Comparison of ENCODE assay signal across 1 cellular context in genomic region chr14:60164717-60165546, GRCh38.
A peak's percentile ranks its signal among the peaks of the same experiment; 100 is the strongest.
TF ChIP-seq lines count a peak whose summit lies in the region.

A gene with protein sequence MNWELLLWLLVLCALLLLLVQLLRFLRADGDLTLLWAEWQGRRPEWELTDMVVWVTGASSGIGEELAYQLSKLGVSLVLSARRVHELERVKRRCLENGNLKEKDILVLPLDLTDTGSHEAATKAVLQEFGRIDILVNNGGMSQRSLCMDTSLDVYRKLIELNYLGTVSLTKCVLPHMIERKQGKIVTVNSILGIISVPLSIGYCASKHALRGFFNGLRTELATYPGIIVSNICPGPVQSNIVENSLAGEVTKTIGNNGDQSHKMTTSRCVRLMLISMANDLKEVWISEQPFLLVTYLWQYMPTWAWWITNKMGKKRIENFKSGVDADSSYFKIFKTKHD (minus strand): TSS chr14:60165398. CDS start chr14:60165309, 89 bp downstream.

TF ChIP-seq in K562, 482 proteins besides CTCF, POLR2A, EP300 and RAD21 (continued from another document):
- TF ChIP-seq ARID4B (CRISPR knock-in tag; IDR thresholded peaks at IDR 0.05) (peak; percentile 58; the same call in 1 of the 2 replicates), SREBF1 (IDR thresholded peaks at IDR 0.05; ENCODE audit: borderline replicate concordance, low read depth, low read length) (no peak), CTBP1 (IDR thresholded peaks at IDR 0.05; ENCODE audit: borderline replicate concordance) (peak; percentile 75), CBX5 (IDR thresholded peaks at IDR 0.05; ENCODE audit: borderline replicate concordance, low read depth) (no peak), TAF1 (IDR thresholded peaks at IDR 0.05; ENCODE audit: control insufficient read depth, extremely low read depth, insufficient read depth, low read length, severe bottlenecking) (peak; percentile 42), ZBTB9 (CRISPR knock-in tag; IDR thresholded peaks at IDR 0.05) (no peak), PYGO2 (tag; IDR thresholded peaks at IDR 0.05) (no peak), HDAC1 (IDR thresholded peaks at IDR 0.05) (peak in 1 of 2 experiments; percentile 47; a peak in 1 of 4 replicates), CC2D1A (IDR thresholded peaks at IDR 0.05) (no peak), CEBPB (tag; IDR thresholded peaks at IDR 0.05) (0 out of 2 replicates have a peak, but pooled peaks have one; percentile 26), ZNF699 (CRISPR knock-in tag; IDR thresholded peaks at IDR 0.05; ENCODE audit: insufficient replicate concordance) (no peak), RB1 (IDR thresholded peaks at IDR 0.05; ENCODE audit: low read depth) (peak; percentile 55; the same call in 1 of the 2 replicates), TBP (optimal IDR thresholded peaks at IDR 0.05; ENCODE audit: low read depth, low read length) (peak; percentile 51), JUN (IDR thresholded peaks at IDR 0.05; ENCODE audit: borderline replicate concordance, low read depth, low read length) (no peak), JUN (CRISPR knock-in tag; IDR thresholded peaks at IDR 0.05; ENCODE audit: borderline replicate concordance) (peak; percentile 71; the same call in 1 of the 2 replicates), ZNF57 (CRISPR knock-in tag; IDR thresholded peaks at IDR 0.05) (no peak), CHCHD3 (CRISPR knock-in tag; IDR thresholded peaks at IDR 0.05) (no peak), SUPT5H (IDR thresholded peaks at IDR 0.05) (peak; percentile 58; the same call in 1 of the 2 replicates), HMGN3 (IDR thresholded peaks at IDR 0.05; ENCODE audit: borderline replicate concordance, extremely low read depth, insufficient read length, low read depth, low read length) (peak; percentile 52), HMG20A (CRISPR knock-in tag; conservative IDR thresholded peaks at IDR 0.05) (no peak), ZNF224 (CRISPR knock-in tag; IDR thresholded peaks at IDR 0.05) (no peak), NR2C1 (IDR thresholded peaks at IDR 0.05) (no peak), NR2C1 (tag; IDR thresholded peaks at IDR 0.05) (no peak), FOS (IDR thresholded peaks at IDR 0.05; ENCODE audit: extremely low read depth, insufficient read length) (no peak), ZNF184 (CRISPR knock-in tag; IDR thresholded peaks at IDR 0.05) (no peak), ETV6 (IDR thresholded peaks at IDR 0.05; ENCODE audit: borderline replicate concordance in 1 of 2, low read depth in 2 of 2, low read length in 1 of 2) (no peak), ETV6 (CRISPR knock-in tag; IDR thresholded peaks at IDR 0.05; ENCODE audit: borderline replicate concordance) (no peak), RBM14 (IDR thresholded peaks at IDR 0.05; ENCODE audit: borderline replicate concordance, insufficient read depth, low read depth, low read length) (no peak), ESRRA (IDR thresholded peaks at IDR 0.05; ENCODE audit: borderline replicate concordance, low read depth) (peak; percentile 19; the same call in 1 of the 2 replicates), STAT5A (IDR thresholded peaks at IDR 0.05; ENCODE audit: borderline replicate concordance, low read length) (no peak), SRSF1 (IDR thresholded peaks at IDR 0.05; ENCODE audit: low read depth, low read length) (no peak), ATF4 (CRISPR knock-in tag; IDR thresholded peaks at IDR 0.05) (no peak), ZNF76 (CRISPR knock-in tag; IDR thresholded peaks at IDR 0.05; ENCODE audit: borderline replicate concordance) (no peak), ZNF518B (CRISPR knock-in tag; IDR thresholded peaks at IDR 0.05) (no peak), TFAP4 (CRISPR knock-in tag; IDR thresholded peaks at IDR 0.05; ENCODE audit: borderline replicate concordance) (peak; percentile 59; the same call in 1 of the 2 replicates), THRAP3 (IDR thresholded peaks at IDR 0.05; ENCODE audit: borderline replicate concordance) (no peak), FOXK1 (CRISPR knock-in tag; IDR thresholded peaks at IDR 0.05; ENCODE audit: borderline replicate concordance) (peak; percentile 58; the same call in 1 of the 2 replicates), RFX5 (IDR thresholded peaks at IDR 0.05; ENCODE audit: low read depth, low read length) (no peak), MCM2 (IDR thresholded peaks at IDR 0.05; ENCODE audit: low read depth) (no peak), NONO (IDR thresholded peaks at IDR 0.05; ENCODE audit: low read depth in 2 of 2, low read length in 1 of 2) (peak in 1 of 2 experiments; percentile 45; a peak in 2 of 4 replicates), MYC (IDR thresholded peaks at IDR 0.05; ENCODE audit: low read depth, low read length) (0 out of 2 replicates have a peak, but pooled peaks have one; percentile 43), MYC (CRISPR knock-in tag; IDR thresholded peaks at IDR 0.05; ENCODE audit: borderline replicate concordance, low read depth) (no peak)
- TF ChIP-seq, protein P1, sequence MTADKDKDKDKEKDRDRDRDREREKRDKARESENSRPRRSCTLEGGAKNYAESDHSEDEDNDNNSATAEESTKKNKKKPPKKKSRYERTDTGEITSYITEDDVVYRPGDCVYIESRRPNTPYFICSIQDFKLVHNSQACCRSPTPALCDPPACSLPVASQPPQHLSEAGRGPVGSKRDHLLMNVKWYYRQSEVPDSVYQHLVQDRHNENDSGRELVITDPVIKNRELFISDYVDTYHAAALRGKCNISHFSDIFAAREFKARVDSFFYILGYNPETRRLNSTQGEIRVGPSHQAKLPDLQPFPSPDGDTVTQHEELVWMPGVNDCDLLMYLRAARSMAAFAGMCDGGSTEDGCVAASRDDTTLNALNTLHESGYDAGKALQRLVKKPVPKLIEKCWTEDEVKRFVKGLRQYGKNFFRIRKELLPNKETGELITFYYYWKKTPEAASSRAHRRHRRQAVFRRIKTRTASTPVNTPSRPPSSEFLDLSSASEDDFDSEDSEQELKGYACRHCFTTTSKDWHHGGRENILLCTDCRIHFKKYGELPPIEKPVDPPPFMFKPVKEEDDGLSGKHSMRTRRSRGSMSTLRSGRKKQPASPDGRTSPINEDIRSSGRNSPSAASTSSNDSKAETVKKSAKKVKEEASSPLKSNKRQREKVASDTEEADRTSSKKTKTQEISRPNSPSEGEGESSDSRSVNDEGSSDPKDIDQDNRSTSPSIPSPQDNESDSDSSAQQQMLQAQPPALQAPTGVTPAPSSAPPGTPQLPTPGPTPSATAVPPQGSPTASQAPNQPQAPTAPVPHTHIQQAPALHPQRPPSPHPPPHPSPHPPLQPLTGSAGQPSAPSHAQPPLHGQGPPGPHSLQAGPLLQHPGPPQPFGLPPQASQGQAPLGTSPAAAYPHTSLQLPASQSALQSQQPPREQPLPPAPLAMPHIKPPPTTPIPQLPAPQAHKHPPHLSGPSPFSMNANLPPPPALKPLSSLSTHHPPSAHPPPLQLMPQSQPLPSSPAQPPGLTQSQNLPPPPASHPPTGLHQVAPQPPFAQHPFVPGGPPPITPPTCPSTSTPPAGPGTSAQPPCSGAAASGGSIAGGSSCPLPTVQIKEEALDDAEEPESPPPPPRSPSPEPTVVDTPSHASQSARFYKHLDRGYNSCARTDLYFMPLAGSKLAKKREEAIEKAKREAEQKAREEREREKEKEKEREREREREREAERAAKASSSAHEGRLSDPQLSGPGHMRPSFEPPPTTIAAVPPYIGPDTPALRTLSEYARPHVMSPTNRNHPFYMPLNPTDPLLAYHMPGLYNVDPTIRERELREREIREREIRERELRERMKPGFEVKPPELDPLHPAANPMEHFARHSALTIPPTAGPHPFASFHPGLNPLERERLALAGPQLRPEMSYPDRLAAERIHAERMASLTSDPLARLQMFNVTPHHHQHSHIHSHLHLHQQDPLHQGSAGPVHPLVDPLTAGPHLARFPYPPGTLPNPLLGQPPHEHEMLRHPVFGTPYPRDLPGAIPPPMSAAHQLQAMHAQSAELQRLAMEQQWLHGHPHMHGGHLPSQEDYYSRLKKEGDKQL (CRISPR knock-in tag; IDR thresholded peaks at IDR 0.05; ENCODE audit: borderline replicate concordance): no peak
- TF ChIP-seq, protein P2, sequence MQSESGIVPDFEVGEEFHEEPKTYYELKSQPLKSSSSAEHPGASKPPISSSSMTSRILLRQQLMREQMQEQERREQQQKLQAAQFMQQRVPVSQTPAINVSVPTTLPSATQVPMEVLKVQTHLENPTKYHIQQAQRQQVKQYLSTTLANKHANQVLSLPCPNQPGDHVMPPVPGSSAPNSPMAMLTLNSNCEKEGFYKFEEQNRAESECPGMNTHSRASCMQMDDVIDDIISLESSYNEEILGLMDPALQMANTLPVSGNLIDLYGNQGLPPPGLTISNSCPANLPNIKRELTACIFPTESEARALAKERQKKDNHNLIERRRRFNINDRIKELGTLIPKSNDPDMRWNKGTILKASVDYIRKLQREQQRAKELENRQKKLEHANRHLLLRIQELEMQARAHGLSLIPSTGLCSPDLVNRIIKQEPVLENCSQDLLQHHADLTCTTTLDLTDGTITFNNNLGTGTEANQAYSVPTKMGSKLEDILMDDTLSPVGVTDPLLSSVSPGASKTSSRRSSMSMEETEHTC (IDR thresholded peaks at IDR 0.05): no peak
